ENCODE assay signal across 25 cellular contexts in genomic region chr22:50121202-50121740, GRCh38. TPM values are rescaled to one million over a fixed set of nuclear protein-coding genes. Genes with fewer than 3 reads are reported as not detected.
"Had no signal": no experiment of that assay in that cellular context is flagged by ENCODE, and none has a peak within 500 bp of the region (broad histone marks: within the 10 kb centered on the region; RNA-seq: fewer than 3 reads in every experiment).

No MANE protein-coding gene starts in this region.

- H3K4me2 ChIP-seq: SK-N-SH had no signal

- H3K36me3 ChIP-seq: MG63 had no signal

- ATAC-seq: HepG2 had no signal

- H3K9ac ChIP-seq: SK-N-SH had no signal

- H3K27me3 ChIP-seq: MG63 had no signal

- FAIRE-seq: HepG2 had no signal

- H3K27ac ChIP-seq: RWPE1 had no signal

- H3K4me3 ChIP-seq: MG63 had no signal

- DNase-seq: IMR-90, Karpas-422, KG1, MG63, NCI-H1092, NCI-H1105 treated with DMSO at 0.1 percent for 48 hours, NCI-H1417 treated with DMSO at 0.1 percent for 48 hours, NCI-H146, NCI-H1694 treated with DMSO at 0.1 percent for 48 hours, NCI-H1930, NCI-H2081, NCI-H2107, NCI-H2227 treated with DMSO at 0.1 percent for 48 hours, NCI-H446, NCI-H510A, NCI-H524 treated with DMSO at 0.1 percent for 48 hours, NCI-H69, NCI-H774, SHP77, SK-N-SH, SW 1271 had no signal

RNA-seq across cellular contexts. Expression of gene MOV10L1, which starts 31.5 kb away (rescaled TPM):
- total RNA-seq: HT1080 had no signal

RNA-seq across cellular contexts. Expression of gene MLC1, which starts 36.0 kb away (rescaled TPM):
- total RNA-seq: HepG2, IMR-90, SK-MEL-5 had no signal
- polyA plus RNA-seq: HepG2, SK-N-SH had no signal
